Comparison of ENCODE assay signal across 1 cellular context in genomic region chr2:113235347-113236226, GRCh38.
TF ChIP-seq lines count a peak whose summit lies in the region.
"Not testable (repeated sequence)": the region's sequence is repeated elsewhere in the genome, so short reads cannot be mapped to it uniquely, and the experiment has no call there.

No MANE protein-coding gene starts in this region.

TF ChIP-seq in K562, 482 proteins besides CTCF, POLR2A, EP300 and RAD21 (continued from another document and continues in another):
- 0 out of 4 replicates have a peak, but pooled peaks of 1 of the 2 experiments have one; percentile 27 for TF ChIP-seq UBTF (IDR thresholded peaks at IDR 0.05; ENCODE audit: borderline replicate concordance in 1 of 2, low read depth in 2 of 2, low read length in 2 of 2)
- TF ChIP-seq POLR2AphosphoS5 (IDR thresholded peaks at IDR 0.05; ENCODE audit: control insufficient read depth, insufficient read depth, low read depth, low read length) = peak; percentile 74
- not testable (repeated sequence) for TF ChIP-seq NR2C2 (CRISPR knock-in tag; IDR thresholded peaks at IDR 0.05)
- TF ChIP-seq NR2C2 (tag; IDR thresholded peaks at IDR 0.05) = 0 out of 2 replicates have a peak, but pooled peaks have one; percentile 11
- TF ChIP-seq, protein P1, sequence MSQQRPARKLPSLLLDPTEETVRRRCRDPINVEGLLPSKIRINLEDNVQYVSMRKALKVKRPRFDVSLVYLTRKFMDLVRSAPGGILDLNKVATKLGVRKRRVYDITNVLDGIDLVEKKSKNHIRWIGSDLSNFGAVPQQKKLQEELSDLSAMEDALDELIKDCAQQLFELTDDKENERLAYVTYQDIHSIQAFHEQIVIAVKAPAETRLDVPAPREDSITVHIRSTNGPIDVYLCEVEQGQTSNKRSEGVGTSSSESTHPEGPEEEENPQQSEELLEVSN (IDR thresholded peaks at IDR 0.05; ENCODE audit: borderline replicate concordance in 1 of 2, extremely low read depth in 1 of 2, insufficient read depth in 1 of 2, insufficient read length in 1 of 2, low read depth in 1 of 2, low read length in 1 of 2, poor library complexity in 1 of 2, severe bottlenecking in 1 of 2) = peak; percentile 34 to 57
- TF ChIP-seq, protein P2, sequence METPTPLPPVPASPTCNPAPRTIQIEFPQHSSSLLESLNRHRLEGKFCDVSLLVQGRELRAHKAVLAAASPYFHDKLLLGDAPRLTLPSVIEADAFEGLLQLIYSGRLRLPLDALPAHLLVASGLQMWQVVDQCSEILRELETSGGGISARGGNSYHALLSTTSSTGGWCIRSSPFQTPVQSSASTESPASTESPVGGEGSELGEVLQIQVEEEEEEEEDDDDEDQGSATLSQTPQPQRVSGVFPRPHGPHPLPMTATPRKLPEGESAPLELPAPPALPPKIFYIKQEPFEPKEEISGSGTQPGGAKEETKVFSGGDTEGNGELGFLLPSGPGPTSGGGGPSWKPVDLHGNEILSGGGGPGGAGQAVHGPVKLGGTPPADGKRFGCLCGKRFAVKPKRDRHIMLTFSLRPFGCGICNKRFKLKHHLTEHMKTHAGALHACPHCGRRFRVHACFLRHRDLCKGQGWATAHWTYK (CRISPR knock-in tag; IDR thresholded peaks at IDR 0.05) = peak; percentile 57; the same call in 1 of the 2 replicates
- TF ChIP-seq GABPB1 (CRISPR knock-in tag; IDR thresholded peaks at IDR 0.05) = peak; percentile 37; the same call in 1 of the 2 replicates
- TF ChIP-seq GABPA (tag; conservative IDR thresholded peaks at IDR 0.05; ENCODE audit: low read depth) = peak; percentile 63
- peak; percentile 96 for TF ChIP-seq SPI1 (IDR thresholded peaks at IDR 0.05; ENCODE audit: borderline replicate concordance, low read depth, low read length)
- TF ChIP-seq NCOA1 (IDR thresholded peaks at IDR 0.05; ENCODE audit: low read depth) = 0 out of 2 replicates have a peak, but pooled peaks have one; percentile 26
- peak; percentile 46; the same call in 1 of the 2 replicates for TF ChIP-seq MYC (IDR thresholded peaks at IDR 0.05; ENCODE audit: low read depth, low read length)
- peak; percentile 52; the same call in 1 of the 2 replicates for TF ChIP-seq MYC (CRISPR knock-in tag; IDR thresholded peaks at IDR 0.05; ENCODE audit: borderline replicate concordance, low read depth)
- TF ChIP-seq, protein P3, sequence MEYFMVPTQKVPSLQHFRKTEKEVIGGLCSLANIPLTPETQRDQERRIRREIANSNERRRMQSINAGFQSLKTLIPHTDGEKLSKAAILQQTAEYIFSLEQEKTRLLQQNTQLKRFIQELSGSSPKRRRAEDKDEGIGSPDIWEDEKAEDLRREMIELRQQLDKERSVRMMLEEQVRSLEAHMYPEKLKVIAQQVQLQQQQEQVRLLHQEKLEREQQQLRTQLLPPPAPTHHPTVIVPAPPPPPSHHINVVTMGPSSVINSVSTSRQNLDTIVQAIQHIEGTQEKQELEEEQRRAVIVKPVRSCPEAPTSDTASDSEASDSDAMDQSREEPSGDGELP (CRISPR knock-in tag; IDR thresholded peaks at IDR 0.05; ENCODE audit: borderline replicate concordance) = peak; percentile 20; the same call in 1 of the 2 replicates
- TF ChIP-seq, protein P4, sequence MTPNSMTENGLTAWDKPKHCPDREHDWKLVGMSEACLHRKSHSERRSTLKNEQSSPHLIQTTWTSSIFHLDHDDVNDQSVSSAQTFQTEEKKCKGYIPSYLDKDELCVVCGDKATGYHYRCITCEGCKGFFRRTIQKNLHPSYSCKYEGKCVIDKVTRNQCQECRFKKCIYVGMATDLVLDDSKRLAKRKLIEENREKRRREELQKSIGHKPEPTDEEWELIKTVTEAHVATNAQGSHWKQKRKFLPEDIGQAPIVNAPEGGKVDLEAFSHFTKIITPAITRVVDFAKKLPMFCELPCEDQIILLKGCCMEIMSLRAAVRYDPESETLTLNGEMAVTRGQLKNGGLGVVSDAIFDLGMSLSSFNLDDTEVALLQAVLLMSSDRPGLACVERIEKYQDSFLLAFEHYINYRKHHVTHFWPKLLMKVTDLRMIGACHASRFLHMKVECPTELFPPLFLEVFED (CRISPR knock-in tag; conservative IDR thresholded peaks at IDR 0.05) = peak; percentile 92
- TF ChIP-seq SAP30 (IDR thresholded peaks at IDR 0.05; ENCODE audit: borderline replicate concordance, insufficient read depth, low read depth, low read length, poor library complexity, severe bottlenecking) = peak; percentile 50
- peak in 1 of 2 experiments; percentile 83; a peak in 3 of 4 replicates for TF ChIP-seq MAZ (CRISPR knock-in tag; conservative IDR thresholded peaks at IDR 0.05 in 1 of 2, IDR thresholded peaks at IDR 0.05 in 1 of 2)
- TF ChIP-seq TEAD1 (CRISPR knock-in tag; IDR thresholded peaks at IDR 0.05) = 0 out of 4 replicates have a peak, but pooled peaks of 1 of the 2 experiments have one; percentile 12
- TF ChIP-seq TBP (optimal IDR thresholded peaks at IDR 0.05; ENCODE audit: low read depth, low read length) = peak; percentile 84
- TF ChIP-seq, protein P5, sequence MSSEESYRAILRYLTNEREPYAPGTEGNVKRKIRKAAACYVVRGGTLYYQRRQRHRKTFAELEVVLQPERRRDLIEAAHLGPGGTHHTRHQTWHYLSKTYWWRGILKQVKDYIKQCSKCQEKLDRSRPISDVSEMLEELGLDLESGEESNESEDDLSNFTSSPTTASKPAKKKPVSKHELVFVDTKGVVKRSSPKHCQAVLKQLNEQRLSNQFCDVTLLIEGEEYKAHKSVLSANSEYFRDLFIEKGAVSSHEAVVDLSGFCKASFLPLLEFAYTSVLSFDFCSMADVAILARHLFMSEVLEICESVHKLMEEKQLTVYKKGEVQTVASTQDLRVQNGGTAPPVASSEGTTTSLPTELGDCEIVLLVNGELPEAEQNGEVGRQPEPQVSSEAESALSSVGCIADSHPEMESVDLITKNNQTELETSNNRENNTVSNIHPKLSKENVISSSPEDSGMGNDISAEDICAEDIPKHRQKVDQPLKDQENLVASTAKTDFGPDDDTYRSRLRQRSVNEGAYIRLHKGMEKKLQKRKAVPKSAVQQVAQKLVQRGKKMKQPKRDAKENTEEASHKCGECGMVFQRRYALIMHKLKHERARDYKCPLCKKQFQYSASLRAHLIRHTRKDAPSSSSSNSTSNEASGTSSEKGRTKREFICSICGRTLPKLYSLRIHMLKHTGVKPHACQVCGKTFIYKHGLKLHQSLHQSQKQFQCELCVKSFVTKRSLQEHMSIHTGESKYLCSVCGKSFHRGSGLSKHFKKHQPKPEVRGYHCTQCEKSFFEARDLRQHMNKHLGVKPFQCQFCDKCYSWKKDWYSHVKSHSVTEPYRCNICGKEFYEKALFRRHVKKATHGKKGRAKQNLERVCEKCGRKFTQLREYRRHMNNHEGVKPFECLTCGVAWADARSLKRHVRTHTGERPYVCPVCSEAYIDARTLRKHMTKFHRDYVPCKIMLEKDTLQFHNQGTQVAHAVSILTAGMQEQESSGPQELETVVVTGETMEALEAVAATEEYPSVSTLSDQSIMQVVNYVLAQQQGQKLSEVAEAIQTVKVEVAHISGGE (CRISPR knock-in tag; IDR thresholded peaks at IDR 0.05) = peak in 1 of 3 experiments; percentile 55; a peak in 1 of 6 replicates
- peak; percentile 77 to 81; a peak in 3 of 4 replicates for TF ChIP-seq FOXK2 (conservative IDR thresholded peaks at IDR 0.05 in 1 of 2, IDR thresholded peaks at IDR 0.05 in 1 of 2; ENCODE audit: low read depth in 2 of 2)
- TF ChIP-seq RBFOX2 (IDR thresholded peaks at IDR 0.05; ENCODE audit: low read depth, low read length) = peak; percentile 81
- peak; percentile 80 for TF ChIP-seq MGA (IDR thresholded peaks at IDR 0.05)
- peak; percentile 61 for TF ChIP-seq TAF1 (IDR thresholded peaks at IDR 0.05; ENCODE audit: control insufficient read depth, extremely low read depth, insufficient read depth, low read length, severe bottlenecking)
- peak; percentile 46; the same call in 1 of the 2 replicates for TF ChIP-seq PML (IDR thresholded peaks at IDR 0.05; ENCODE audit: low read length)
